In genomic region chr5:56607074-56607473, GRCh38 we compare ENCODE assay signal across 30 cellular contexts.
DNase-seq lines count a peak whose midpoint lies in the region; ATAC-seq, FAIRE-seq and TF ChIP-seq lines count a peak whose summit lies in the region.
"Had no signal": no experiment of that assay in that cellular context is flagged by ENCODE, and none has a peak within 500 bp of the region (broad histone marks: within the 10 kb centered on the region; RNA-seq: fewer than 3 reads in every experiment).

No MANE protein-coding gene starts in this region.

- no peak overlapping the region for H2AFZ ChIP-seq in SK-N-SH (ENCODE audit: low read depth)
- no peak overlapping the region for H2AFZ ChIP-seq in HepG2 (ENCODE audit: low read length)
- H2AFZ ChIP-seq: GM23248 had no signal

- H3K9me2 ChIP-seq in SK-N-SH = no peaks in the 10 kb centered on the region

- TF ChIP-seq RAD21 in SK-N-SH (IDR thresholded peaks at IDR 0.05; ENCODE audit: low read length) (no peak), HepG2 (CRISPR knock-in tag; IDR thresholded peaks at IDR 0.05) (no peak)

- H3K36me3 ChIP-seq in SK-N-SH (replicated peaks in 1 of 2; ENCODE audit: control insufficient read depth in 1 of 2, insufficient read depth in 2 of 2, low read length in 1 of 2) = no peaks in the 10 kb centered on the region
- no peaks in the 10 kb centered on the region for H3K36me3 ChIP-seq in brain microvascular endothelial cell (replicated peaks)
- no peaks in the 10 kb centered on the region for H3K36me3 ChIP-seq in HepG2 (replicated peaks in 1 of 2; ENCODE audit: control insufficient read depth in 1 of 2, insufficient read depth in 2 of 2, low read length in 2 of 2)
- H3K36me3 ChIP-seq: cardiac muscle cell, heart right ventricle, upper lobe of left lung had no signal

- H3K4me3 ChIP-seq in SK-N-SH (ENCODE audit: low read depth in 2 of 2, low read length in 1 of 2) = no peak overlapping the region
- no peak overlapping the region for H3K4me3 ChIP-seq in brain microvascular endothelial cell (ENCODE audit: low read depth, low read length)
- no peak overlapping the region for H3K4me3 ChIP-seq in HepG2 (replicated peaks in 1 of 3; ENCODE audit: insufficient read depth in 1 of 3, low read depth in 2 of 3, low read length in 3 of 3)
- H3K4me3 ChIP-seq: cardiac muscle cell, GM23248, heart right ventricle, lung, mucosa of descending colon, upper lobe of left lung had no signal

- no peaks in the 10 kb centered on the region for H3K9me3 ChIP-seq in SK-N-SH
- H3K9me3 ChIP-seq in HepG2 (ENCODE audit: low read length) = peaks cover 7% of the 10 kb centered on the region; the same call in 1 of the 2 replicates
- H3K9me3 ChIP-seq: mucosa of descending colon, upper lobe of left lung had no signal

- in situ Hi-C loops in brain microvascular endothelial cell (cut with HindIII; ENCODE audit: low pct_ligation_motif_present, low sequenced_read_pairs) = no loop called here
- in situ Hi-C loops in HepG2 (cut with HindIII; ENCODE audit: extremely low pct_ligation_motif_present, low pct_unique_long_range_greater_than_20kb) = no loop called here

- H4K20me1 ChIP-seq in SK-N-SH (ENCODE audit: insufficient read depth) (no peaks in the 10 kb centered on the region), HepG2 (ENCODE audit: insufficient read depth, low read length) (no peaks in the 10 kb centered on the region)

- TF ChIP-seq CTCF in SK-N-SH (IDR thresholded peaks at IDR 0.05) (no peak), brain microvascular endothelial cell (IDR thresholded peaks at IDR 0.05; ENCODE audit: low read depth, low read length, missing control alignments) (no peak), HepG2 (CRISPR knock-in tag; IDR thresholded peaks at IDR 0.05) (no peak)

- CTCF ChIA-PET in SK-N-SH (lab: Yijun Ruan, JAX) = interaction anchor here (1.1 kb wide), 1 partner anchor 14 kb away, joined by 3 read pairs; no protein-coding TSS in a partner anchor
- CTCF ChIA-PET in HepG2 (lab: Yijun Ruan, JAX; ENCODE audit: low intra/inter-chr PET ratio, low total read pairs) = no interaction called here

- H3K27ac ChIP-seq in SK-N-SH (ENCODE audit: low read depth in 2 of 2, low read length in 1 of 2) (no peak overlapping the region), brain microvascular endothelial cell (peak overlapping the region; percentile 23), layer of hippocampus (ENCODE audit: low read depth, low read length) (peak overlapping the region; percentile 6), HepG2 (ENCODE audit: extremely low read length, insufficient read depth, low read length) (no peak overlapping the region)
- H3K27ac ChIP-seq: 22Rv1, cardiac muscle cell, GM23248 had no signal

- 61% methylated on average over 4 of the region's 4 CpGs for WGBS in SK-N-SH (ENCODE audit: low lambda C conversion rate)
- WGBS in HepG2 (ENCODE audit: low lambda C conversion rate) = 47% methylated on average over 4 of the region's 4 CpGs

- H3K9ac ChIP-seq in SK-N-SH (no peak overlapping the region), HepG2 (ENCODE audit: insufficient read depth, low read depth, low read length) (no peak overlapping the region)
- H3K9ac ChIP-seq: GM23248 had no signal

- TF ChIP-seq POLR2A in HepG2 (IDR thresholded peaks at IDR 0.05; ENCODE audit: insufficient read depth in 1 of 2, low read depth in 2 of 2, low read length in 2 of 2) = no peak

- TF ChIP-seq EP300 in SK-N-SH (IDR thresholded peaks at IDR 0.05; ENCODE audit: borderline replicate concordance in 1 of 2, low read depth in 1 of 2, low read length in 1 of 2) (no peak), HepG2 (IDR thresholded peaks at IDR 0.05; ENCODE audit: low read depth in 2 of 2, low read length in 2 of 2) (no peak), HepG2 (CRISPR knock-in tag; IDR thresholded peaks at IDR 0.05; ENCODE audit: borderline replicate concordance) (no peak)

- H3K4me1 ChIP-seq in SK-N-SH (ENCODE audit: control insufficient read depth in 1 of 2, insufficient read depth in 2 of 2, low read depth in 1 of 2, low read length in 1 of 2) (peaks cover 0 to 8% of the 10 kb centered on the region in 2 experiments; a peak in 1 of 4 replicates), HepG2 (ENCODE audit: insufficient read depth, low read length) (no peaks in the 10 kb centered on the region)

- no TSS peak for BruUV-seq in HepG2 (replicated peaks; lab: Mats Ljungman, UMichigan)

- peak; percentile 51; the same call in 2 of the 3 replicates for ATAC-seq in SK-N-SH treated with all-trans-retinoic acid at 6 μM for 48 hours
- no peak for ATAC-seq in HepG2
- ATAC-seq in GM19463 (IDR thresholded peaks at IDR 0.05; ENCODE audit: unreplicated experiment) = no peak
- ATAC-seq: activated CD8-positive, alpha-beta T cell treated with anti-CD3 and anti-CD28 coated beads for 36 hours; heart right ventricle; mucosa of descending colon; natural killer cell treated with Interleukin-12 subunit alpha and Interleukin-12 subunit beta and Interleukin-15 and Interleukin-18, amount 100 ng/mL, for 72 hours; Panc1; stimulated activated effector memory CD8-positive, alpha-beta T cell treated with anti-CD3 and anti-CD28 coated beads, Interleukin-12 subunit alpha, Interleukin-12 subunit beta, amount 100 ng/mL, for 72 hours had no signal

- H3K27me3 ChIP-seq in SK-N-SH (ENCODE audit: insufficient read depth) (no peaks in the 10 kb centered on the region), brain microvascular endothelial cell (replicated peaks) (no peaks in the 10 kb centered on the region), layer of hippocampus (ENCODE audit: control insufficient read depth, insufficient read depth, low read length) (no peaks in the 10 kb centered on the region), HepG2 (ENCODE audit: control insufficient read depth in 1 of 2, insufficient read depth in 2 of 2, low read length in 2 of 2) (peaks cover 0 to 20% of the 10 kb centered on the region in 2 experiments; a peak in 2 of 5 replicates)
- H3K27me3 ChIP-seq: cardiac muscle cell, heart right ventricle, upper lobe of left lung had no signal

- no peak for FAIRE-seq in HepG2 (lab: Jason Lieb, UNC)

- POLR2A ChIA-PET in SK-N-SH (lab: Yijun Ruan, JAX) (no interaction called here), HepG2 (lab: Yijun Ruan, JAX) (no interaction called here)

- H3K79me2 ChIP-seq in SK-N-SH (ENCODE audit: insufficient read depth) (no peaks in the 10 kb centered on the region), HepG2 (ENCODE audit: insufficient read depth, low read length) (no peaks in the 10 kb centered on the region)

- DNase-seq in SK-N-SH (no peak), brain microvascular endothelial cell (no peak), HepG2 (ENCODE audit: low spot score) (no peak), T-helper 1 cell (no peak)
- DNase-seq in stimulated activated CD4-positive, alpha-beta T cell treated with anti-CD3 and anti-CD28 coated beads, Interleukin-15, amount 100 ng/mL, for 24 hours = no peak
- DNase-seq: activated CD8-positive, alpha-beta T cell treated with anti-CD3 and anti-CD28 coated beads for 36 hours; anterior cingulate cortex; Calu3; DMS79; foreskin melanocyte; GF-D8; heart right ventricle; mucosa of descending colon; NCI-H1436; NCI-H2107; NCI-H345; NCI-H748 treated with DMSO at 0.1 percent for 48 hours; Right ventricle myocardium superior; T-helper 9 cell; upper lobe of left lung had no signal

- no peaks in the 10 kb centered on the region for H3F3A ChIP-seq in SK-N-SH (replicated peaks; ENCODE audit: insufficient read depth)

- intact Hi-C loops in HepG2 (cut with micrococcal nuclease; ENCODE audit: unreplicated experiment) = no loop called here

- H3K4me2 ChIP-seq in SK-N-SH (no peak overlapping the region), HepG2 (ENCODE audit: low read depth, low read length) (no peak overlapping the region)

TF ChIP-seq in SK-N-SH treated with all-trans-retinoic acid at 6 μM for 48 hours, 23 proteins besides CTCF, POLR2A, EP300 and RAD21 (continues in another document):
- TF ChIP-seq ZFP30 (CRISPR knock-in tag; IDR thresholded peaks at IDR 0.05) = no peak
- TF ChIP-seq ZNF8 (CRISPR knock-in tag; IDR thresholded peaks at IDR 0.05) = no peak
- TF ChIP-seq BACH2 (CRISPR knock-in tag; IDR thresholded peaks at IDR 0.05; ENCODE audit: borderline replicate concordance) = no peak
- no peak for TF ChIP-seq ISL1 (CRISPR knock-in tag; IDR thresholded peaks at IDR 0.05)
- no peak for TF ChIP-seq GLIS3 (CRISPR knock-in tag; IDR thresholded peaks at IDR 0.05)
- no peak for TF ChIP-seq ARNTL (CRISPR knock-in tag; IDR thresholded peaks at IDR 0.05; ENCODE audit: borderline replicate concordance, low read depth)
- TF ChIP-seq SNAI2 (CRISPR knock-in tag; IDR thresholded peaks at IDR 0.05) = no peak
- TF ChIP-seq TOX (CRISPR knock-in tag; IDR thresholded peaks at IDR 0.05; ENCODE audit: borderline replicate concordance) = no peak

TF ChIP-seq in SK-N-SH, 30 proteins besides CTCF, POLR2A, EP300 and RAD21 (continues in another document):
- TF ChIP-seq FOXM1 (IDR thresholded peaks at IDR 0.05; ENCODE audit: low read depth) = no peak
- TF ChIP-seq RXRA (IDR thresholded peaks at IDR 0.05; ENCODE audit: borderline replicate concordance, low read depth) = no peak
- TF ChIP-seq CHD2 (IDR thresholded peaks at IDR 0.05; ENCODE audit: low read length, partially characterized antibody) = no peak
- no peak for TF ChIP-seq SMC3 (IDR thresholded peaks at IDR 0.05; ENCODE audit: low read depth, low read length)
- TF ChIP-seq GABPA (IDR thresholded peaks at IDR 0.05; ENCODE audit: low read depth) = no peak
- TF ChIP-seq ELF1 (IDR thresholded peaks at IDR 0.05) = no peak
- no peak for TF ChIP-seq TCF12 (IDR thresholded peaks at IDR 0.05)
- TF ChIP-seq MEF2A (IDR thresholded peaks at IDR 0.05; ENCODE audit: borderline replicate concordance, low read depth) = no peak
- no peak for TF ChIP-seq RFX5 (IDR thresholded peaks at IDR 0.05; ENCODE audit: low read length)
- no peak for TF ChIP-seq MXI1 (IDR thresholded peaks at IDR 0.05; ENCODE audit: low read depth, low read length)
- TF ChIP-seq YY1 (IDR thresholded peaks at IDR 0.05; ENCODE audit: low read depth) = no peak

TF ChIP-seq in HepG2, 621 proteins besides CTCF, POLR2A, EP300 and RAD21 (continues in another document):
- TF ChIP-seq ZFP37 (CRISPR knock-in tag; IDR thresholded peaks at IDR 0.05; ENCODE audit: borderline replicate concordance) = no peak
- no peak for TF ChIP-seq AKAP8 (CRISPR knock-in tag; IDR thresholded peaks at IDR 0.05)
- no peak for TF ChIP-seq NONO (IDR thresholded peaks at IDR 0.05)
- TF ChIP-seq NONO (CRISPR knock-in tag; conservative IDR thresholded peaks at IDR 0.05) = no peak
- TF ChIP-seq ZNF326 (CRISPR knock-in tag; IDR thresholded peaks at IDR 0.05; ENCODE audit: borderline replicate concordance) = no peak
- no peak for TF ChIP-seq NFKB2 (CRISPR knock-in tag; IDR thresholded peaks at IDR 0.05; ENCODE audit: borderline replicate concordance)
- TF ChIP-seq PLSCR1 (CRISPR knock-in tag; IDR thresholded peaks at IDR 0.05; ENCODE audit: borderline replicate concordance) = no peak
- TF ChIP-seq ZMYM4 (CRISPR knock-in tag; IDR thresholded peaks at IDR 0.05) = no peak

Comparison
In these comparisons a context has a peak if more than half of its experiments do, and no peak if none do; other contexts are left out.
1. H3K27ac ChIP-seq: peak in brain microvascular endothelial cell (single experiment) and layer of hippocampus (single experiment); none in SK-N-SH (0 of 2) and HepG2 (single experiment).